In the genomic region with DNA sequence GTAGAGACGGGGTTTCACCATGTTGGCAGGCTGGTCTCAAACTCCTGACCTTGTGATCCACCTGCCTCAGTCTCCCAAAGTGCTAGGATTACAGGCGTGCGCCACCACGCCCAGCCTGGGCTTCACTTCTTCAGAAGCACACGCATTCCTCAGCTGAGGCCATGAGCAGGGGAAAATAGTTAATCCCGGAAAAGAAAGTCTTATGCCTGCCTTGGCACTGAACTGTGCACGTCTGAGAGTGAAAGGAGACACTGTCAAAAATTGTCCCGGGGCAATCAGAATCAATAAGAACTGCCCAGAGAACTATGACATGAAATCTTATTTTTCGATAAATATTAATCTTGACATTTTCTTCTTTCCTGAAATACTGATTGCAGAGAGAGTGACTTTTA, we compare ENCODE assay signal across 26 cellular contexts.
"Had no signal": no experiment of that assay in that cellular context is flagged by ENCODE, and none has a peak within 500 bp of the region (broad histone marks: within the 10 kb centered on the region; RNA-seq: fewer than 3 reads in every experiment).

No MANE protein-coding gene starts in this region.

- H3K9me3 Mint-ChIP-seq: activated naive CD4-positive, alpha-beta T cell treated with anti-CD3 and anti-CD28 coated beads, Interleukin-2, amount 50 U/mL, for 24 hours had no signal

- H3K4me3 Mint-ChIP-seq: activated CD8-positive, alpha-beta T cell treated with anti-CD3 and anti-CD28 coated beads, Interleukin-2, amount 10 ng/mL, durations not matched to agents 7 days and 5 days; activated naive CD4-positive, alpha-beta T cell treated with anti-CD3 and anti-CD28 coated beads, Interleukin-2, amount 50 U/mL, for 24 hours had no signal

- H3K36me3 ChIP-seq: breast epithelium had no signal

- DNase-seq: activated CD4-positive, alpha-beta T cell treated with anti-CD3 and anti-CD28 coated beads for 4 hours; activated CD8-positive, alpha-beta memory T cell treated with anti-CD3 and anti-CD28 coated beads, Interleukin-2, amount 50 U/mL, for 48 hours; activated CD8-positive, alpha-beta T cell treated with anti-CD3 and anti-CD28 coated beads, Interleukin-2, amount 10 ng/mL, durations not matched to agents 7 days and 5 days; activated effector memory CD4-positive, alpha-beta T cell treated with Interleukin-2 at 50 U/mL for 16 hours; activated naive CD4-positive, alpha-beta T cell; activated T-cell treated with anti-CD3 and anti-CD28 coated beads, Interleukin-2, amount 50 U/mL, for 1 hour; aorta; Kasumi-1; NCI-H1048; NCI-H146; NCI-H1930; NCI-H2171 treated with DMSO at 0.1 percent for 48 hours; NCI-H226; NCI-H526; NCI-H774; NK-92 treated with Interleukin-12 subunit alpha and Interleukin-12 subunit beta, amount 100 ng/mL, for 24 hours; OCI-M1; RPMI8226; SK-N-SH; T-helper 1 cell had no signal

- H3K27ac ChIP-seq: breast epithelium, VCaP had no signal

- H3K27me3 ChIP-seq: breast epithelium had no signal

- H3K4me3 ChIP-seq: breast epithelium had no signal

- H3K27ac Mint-ChIP-seq: activated CD8-positive, alpha-beta T cell treated with anti-CD3 and anti-CD28 coated beads, Interleukin-2, amount 10 ng/mL, durations not matched to agents 7 days and 5 days; activated naive CD4-positive, alpha-beta T cell treated with anti-CD3 and anti-CD28 coated beads, Interleukin-2, amount 50 U/mL, for 24 hours had no signal

- ATAC-seq: activated CD4-positive, CD25-positive, alpha-beta regulatory T cell treated with anti-CD3 and anti-CD28 coated beads, Interleukin-2, amount 50 U/mL, for 24 hours; activated CD8-positive, alpha-beta T cell treated with anti-CD3 and anti-CD28 coated beads, Interleukin-2, amount 10 ng/mL, durations not matched to agents 7 days and 5 days; Panc1; Right ventricle myocardium inferior had no signal

- H3K4me1 ChIP-seq: breast epithelium had no signal

- H3K27me3 Mint-ChIP-seq: activated naive CD4-positive, alpha-beta T cell treated with anti-CD3 and anti-CD28 coated beads, Interleukin-2, amount 50 U/mL, for 24 hours had no signal

- H3K9me3 ChIP-seq: breast epithelium, SK-N-SH had no signal
